In the genomic region with DNA sequence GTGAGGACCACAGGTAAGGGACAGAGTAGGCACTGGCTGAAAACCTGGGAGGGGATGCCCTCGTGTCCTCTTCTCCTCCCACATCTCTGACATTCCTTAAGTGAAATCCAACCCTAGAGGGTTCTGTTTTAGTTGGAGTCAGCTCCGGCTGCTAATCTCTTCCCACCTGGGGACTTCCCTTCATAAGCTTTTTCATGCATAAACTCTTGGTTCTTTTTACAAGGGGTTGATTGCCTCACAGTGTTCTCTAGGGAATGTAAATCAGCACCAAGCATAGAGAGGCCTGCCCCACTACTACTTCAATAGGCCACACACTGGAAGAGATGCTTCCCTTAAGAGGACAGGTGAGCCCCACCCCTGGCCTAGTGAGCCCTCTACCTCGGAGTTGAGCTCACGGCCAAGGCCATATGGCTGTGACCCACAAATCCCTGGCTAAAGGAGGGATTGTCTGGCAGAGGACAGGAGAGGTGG, we compare ENCODE assay signal across 1 cellular context.
TF ChIP-seq lines count a peak whose summit lies in the region.

No MANE protein-coding gene starts in this region.

TF ChIP-seq in GM23338, 12 proteins besides CTCF, POLR2A, EP300 and RAD21 (continued from another document):
- TF ChIP-seq, protein P1, sequence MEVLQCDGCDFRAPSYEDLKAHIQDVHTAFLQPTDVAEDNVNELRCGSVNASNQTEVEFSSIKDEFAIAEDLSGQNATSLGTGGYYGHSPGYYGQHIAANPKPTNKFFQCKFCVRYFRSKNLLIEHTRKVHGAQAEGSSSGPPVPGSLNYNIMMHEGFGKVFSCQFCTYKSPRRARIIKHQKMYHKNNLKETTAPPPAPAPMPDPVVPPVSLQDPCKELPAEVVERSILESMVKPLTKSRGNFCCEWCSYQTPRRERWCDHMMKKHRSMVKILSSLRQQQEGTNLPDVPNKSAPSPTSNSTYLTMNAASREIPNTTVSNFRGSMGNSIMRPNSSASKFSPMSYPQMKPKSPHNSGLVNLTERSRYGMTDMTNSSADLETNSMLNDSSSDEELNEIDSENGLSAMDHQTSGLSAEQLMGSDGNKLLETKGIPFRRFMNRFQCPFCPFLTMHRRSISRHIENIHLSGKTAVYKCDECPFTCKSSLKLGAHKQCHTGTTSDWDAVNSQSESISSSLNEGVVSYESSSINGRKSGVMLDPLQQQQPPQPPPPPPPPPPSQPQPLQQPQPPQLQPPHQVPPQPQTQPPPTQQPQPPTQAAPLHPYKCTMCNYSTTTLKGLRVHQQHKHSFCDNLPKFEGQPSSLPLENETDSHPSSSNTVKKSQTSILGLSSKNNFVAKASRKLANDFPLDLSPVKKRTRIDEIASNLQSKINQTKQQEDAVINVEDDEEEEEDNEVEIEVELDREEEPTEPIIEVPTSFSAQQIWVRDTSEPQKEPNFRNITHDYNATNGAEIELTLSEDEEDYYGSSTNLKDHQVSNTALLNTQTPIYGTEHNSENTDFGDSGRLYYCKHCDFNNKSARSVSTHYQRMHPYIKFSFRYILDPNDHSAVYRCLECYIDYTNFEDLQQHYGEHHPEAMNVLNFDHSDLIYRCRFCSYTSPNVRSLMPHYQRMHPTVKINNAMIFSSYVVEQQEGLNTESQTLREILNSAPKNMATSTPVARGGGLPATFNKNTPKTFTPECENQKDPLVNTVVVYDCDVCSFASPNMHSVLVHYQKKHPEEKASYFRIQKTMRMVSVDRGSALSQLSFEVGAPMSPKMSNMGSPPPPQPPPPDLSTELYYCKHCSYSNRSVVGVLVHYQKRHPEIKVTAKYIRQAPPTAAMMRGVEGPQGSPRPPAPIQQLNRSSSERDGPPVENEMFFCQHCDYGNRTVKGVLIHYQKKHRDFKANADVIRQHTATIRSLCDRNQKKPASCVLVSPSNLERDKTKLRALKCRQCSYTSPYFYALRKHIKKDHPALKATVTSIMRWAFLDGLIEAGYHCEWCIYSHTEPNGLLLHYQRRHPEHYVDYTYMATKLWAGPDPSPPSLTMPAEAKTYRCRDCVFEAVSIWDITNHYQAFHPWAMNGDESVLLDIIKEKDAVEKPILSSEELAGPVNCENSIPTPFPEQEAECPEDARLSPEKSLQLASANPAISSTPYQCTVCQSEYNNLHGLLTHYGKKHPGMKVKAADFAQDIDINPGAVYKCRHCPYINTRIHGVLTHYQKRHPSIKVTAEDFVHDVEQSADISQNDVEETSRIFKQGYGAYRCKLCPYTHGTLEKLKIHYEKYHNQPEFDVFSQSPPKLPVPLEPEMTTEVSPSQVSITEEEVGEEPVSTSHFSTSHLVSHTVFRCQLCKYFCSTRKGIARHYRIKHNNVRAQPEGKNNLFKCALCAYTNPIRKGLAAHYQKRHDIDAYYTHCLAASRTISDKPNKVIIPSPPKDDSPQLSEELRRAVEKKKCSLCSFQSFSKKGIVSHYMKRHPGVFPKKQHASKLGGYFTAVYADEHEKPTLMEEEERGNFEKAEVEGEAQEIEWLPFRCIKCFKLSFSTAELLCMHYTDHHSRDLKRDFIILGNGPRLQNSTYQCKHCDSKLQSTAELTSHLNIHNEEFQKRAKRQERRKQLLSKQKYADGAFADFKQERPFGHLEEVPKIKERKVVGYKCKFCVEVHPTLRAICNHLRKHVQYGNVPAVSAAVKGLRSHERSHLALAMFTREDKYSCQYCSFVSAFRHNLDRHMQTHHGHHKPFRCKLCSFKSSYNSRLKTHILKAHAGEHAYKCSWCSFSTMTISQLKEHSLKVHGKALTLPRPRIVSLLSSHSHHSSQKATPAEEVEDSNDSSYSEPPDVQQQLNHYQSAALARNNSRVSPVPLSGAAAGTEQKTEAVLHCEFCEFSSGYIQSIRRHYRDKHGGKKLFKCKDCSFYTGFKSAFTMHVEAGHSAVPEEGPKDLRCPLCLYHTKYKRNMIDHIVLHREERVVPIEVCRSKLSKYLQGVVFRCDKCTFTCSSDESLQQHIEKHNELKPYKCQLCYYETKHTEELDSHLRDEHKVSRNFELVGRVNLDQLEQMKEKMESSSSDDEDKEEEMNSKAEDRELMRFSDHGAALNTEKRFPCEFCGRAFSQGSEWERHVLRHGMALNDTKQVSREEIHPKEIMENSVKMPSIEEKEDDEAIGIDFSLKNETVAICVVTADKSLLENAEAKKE (CRISPR knock-in tag; IDR thresholded peaks at IDR 0.05), result peak; percentile 83
- TF ChIP-seq EZH2phosphoT487 (IDR thresholded peaks at IDR 0.05; ENCODE audit: unreplicated experiment), result no peak
